In the genomic region with DNA sequence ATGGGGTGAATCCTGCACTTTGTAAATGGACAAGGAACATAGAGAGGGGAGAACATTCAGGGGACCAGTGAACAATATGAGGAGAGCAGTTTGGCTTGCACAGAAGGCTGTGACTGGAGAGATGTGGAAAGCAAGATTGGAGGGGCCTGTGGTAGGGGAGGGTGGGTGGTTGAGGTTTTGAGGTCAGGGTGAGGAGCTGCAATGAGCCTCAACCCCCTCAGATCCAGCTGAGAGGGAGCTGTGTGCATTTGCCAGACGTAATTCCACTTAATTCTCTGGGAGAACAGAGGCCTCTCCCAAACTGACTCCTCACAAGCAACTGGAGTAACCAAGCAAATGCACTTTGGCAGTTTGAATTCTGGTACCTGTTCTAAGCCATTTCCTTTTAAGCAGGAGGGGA, we compare ENCODE assay signal across 26 cellular contexts.
"Had no signal": no experiment of that assay in that cellular context is flagged by ENCODE, and none has a peak within 500 bp of the region (broad histone marks: within the 10 kb centered on the region; RNA-seq: fewer than 3 reads in every experiment).

No MANE protein-coding gene starts in this region.

- H3K27ac ChIP-seq: breast epithelium, Peyer's patch, RWPE1, SJCRH30 had no signal

- H3K9me3 ChIP-seq: breast epithelium, Peyer's patch, SJCRH30 had no signal

- H3K27ac Mint-ChIP-seq: activated B cell treated with CpG ODN at 0.5 μM for 24 hours; activated CD4-positive, alpha-beta memory T cell treated with anti-CD3 and anti-CD28 coated beads, Interleukin-2, amount 10 ng/mL, durations not matched to agents 7 days and 5 days; activated CD4-positive, alpha-beta T cell treated with anti-CD3 and anti-CD28 coated beads, Interleukin-2, amount 10 ng/mL, durations not matched to agents 24 days and 14 days; activated naive CD4-positive, alpha-beta T cell treated with anti-CD3 and anti-CD28 coated beads, Interleukin-2, amount 10 ng/mL, durations not matched to agents 7 days and 5 days; activated naive CD8-positive, alpha-beta T cell treated with anti-CD3 and anti-CD28 coated beads for 36 hours; activated T-helper 17 cell treated with anti-CD3 and anti-CD28 coated beads, Interleukin-2, amount 50 U/mL, for 72 hours had no signal

- H3K4me1 Mint-ChIP-seq: activated B cell treated with CpG ODN at 0.5 μM for 24 hours; activated CD4-positive, alpha-beta memory T cell treated with anti-CD3 and anti-CD28 coated beads, Interleukin-2, amount 10 ng/mL, durations not matched to agents 7 days and 5 days; activated CD4-positive, alpha-beta T cell treated with anti-CD3 and anti-CD28 coated beads, Interleukin-2, amount 10 ng/mL, durations not matched to agents 24 days and 14 days; activated naive CD4-positive, alpha-beta T cell treated with anti-CD3 and anti-CD28 coated beads, Interleukin-2, amount 10 ng/mL, durations not matched to agents 7 days and 5 days; activated naive CD8-positive, alpha-beta T cell treated with anti-CD3 and anti-CD28 coated beads for 36 hours; activated T-helper 17 cell treated with anti-CD3 and anti-CD28 coated beads, Interleukin-2, amount 50 U/mL, for 72 hours had no signal

- H3K36me3 Mint-ChIP-seq: activated naive CD4-positive, alpha-beta T cell treated with anti-CD3 and anti-CD28 coated beads, Interleukin-2, amount 10 ng/mL, durations not matched to agents 7 days and 5 days; activated naive CD8-positive, alpha-beta T cell treated with anti-CD3 and anti-CD28 coated beads for 36 hours had no signal

- DNase-seq: activated B cell treated with CpG ODN at 0.5 μM for 24 hours; activated CD4-positive, alpha-beta memory T cell treated with anti-CD3 and anti-CD28 coated beads, Interleukin-2, amount 10 ng/mL, durations not matched to agents 7 days and 5 days; activated CD4-positive, alpha-beta T cell treated with anti-CD3 and anti-CD28 coated beads for 1 hour; activated CD4-positive, alpha-beta T cell treated with anti-CD3 and anti-CD28 coated beads, Interleukin-2, amount 10 ng/mL, durations not matched to agents 24 days and 14 days; activated gamma-delta T cell; activated naive CD4-positive, alpha-beta T cell treated with anti-CD3 and anti-CD28 coated beads, Interleukin-2, amount 10 ng/mL, durations not matched to agents 7 days and 5 days; activated naive CD8-positive, alpha-beta T cell treated with anti-CD3 and anti-CD28 coated beads for 36 hours; activated T-cell treated with anti-CD3 and anti-CD28 coated beads for 4 hours; activated T-cell treated with anti-CD3 and anti-CD28 coated beads, Interleukin-2, amount 50 U/mL, for 48 hours; anterior cingulate cortex; Karpas-422; NCI-H1105 treated with DMSO at 0.1 percent for 48 hours; NCI-H1436 treated with DMSO at 0.1 percent for 48 hours; NCI-H187; NCI-H2081; NCI-H510A treated with DMSO at 0.1 percent for 48 hours; NCI-H69; NK-92 treated with Interleukin-12 subunit alpha and Interleukin-12 subunit beta, amount 100 ng/mL, for 24 hours; Peyer's patch; Right ventricle myocardium superior; SJCRH30 had no signal

- H3K36me3 ChIP-seq: breast epithelium, Peyer's patch, SJCRH30 had no signal

- H3K4me3 ChIP-seq: breast epithelium, K562, Peyer's patch, SJCRH30 had no signal

- H3K27me3 ChIP-seq: breast epithelium, Peyer's patch, SJCRH30 had no signal

- H3K9me3 Mint-ChIP-seq: activated B cell treated with CpG ODN at 0.5 μM for 24 hours; activated CD4-positive, alpha-beta memory T cell treated with anti-CD3 and anti-CD28 coated beads, Interleukin-2, amount 10 ng/mL, durations not matched to agents 7 days and 5 days; activated CD4-positive, alpha-beta T cell treated with anti-CD3 and anti-CD28 coated beads, Interleukin-2, amount 10 ng/mL, durations not matched to agents 24 days and 14 days; activated naive CD4-positive, alpha-beta T cell treated with anti-CD3 and anti-CD28 coated beads, Interleukin-2, amount 10 ng/mL, durations not matched to agents 7 days and 5 days; activated naive CD8-positive, alpha-beta T cell treated with anti-CD3 and anti-CD28 coated beads for 36 hours; T-helper 1 cell treated with Interleukin-12 subunit alpha and Interleukin-12 subunit beta and Interleukin-4 antibody, amounts not matched to agents 30 μg/mL and 1 μg/mL, for 36 hours had no signal

- H3K4me3 Mint-ChIP-seq: activated B cell treated with CpG ODN at 0.5 μM for 24 hours; activated CD4-positive, alpha-beta memory T cell treated with anti-CD3 and anti-CD28 coated beads, Interleukin-2, amount 10 ng/mL, durations not matched to agents 7 days and 5 days; activated CD4-positive, alpha-beta T cell treated with anti-CD3 and anti-CD28 coated beads, Interleukin-2, amount 10 ng/mL, durations not matched to agents 24 days and 14 days; activated naive CD4-positive, alpha-beta T cell treated with anti-CD3 and anti-CD28 coated beads, Interleukin-2, amount 10 ng/mL, durations not matched to agents 7 days and 5 days; activated naive CD8-positive, alpha-beta T cell treated with anti-CD3 and anti-CD28 coated beads for 36 hours; activated T-helper 17 cell treated with anti-CD3 and anti-CD28 coated beads, Interleukin-2, amount 50 U/mL, for 72 hours; T-helper 1 cell treated with Interleukin-12 subunit alpha and Interleukin-12 subunit beta and Interleukin-4 antibody, amounts not matched to agents 30 μg/mL and 1 μg/mL, for 36 hours had no signal

- H3K4me1 ChIP-seq: breast epithelium, Peyer's patch had no signal

- H3K27me3 Mint-ChIP-seq: activated CD4-positive, alpha-beta memory T cell treated with anti-CD3 and anti-CD28 coated beads, Interleukin-2, amount 10 ng/mL, durations not matched to agents 7 days and 5 days; activated naive CD4-positive, alpha-beta T cell treated with anti-CD3 and anti-CD28 coated beads, Interleukin-2, amount 10 ng/mL, durations not matched to agents 7 days and 5 days had no signal
